In the genomic region with DNA sequence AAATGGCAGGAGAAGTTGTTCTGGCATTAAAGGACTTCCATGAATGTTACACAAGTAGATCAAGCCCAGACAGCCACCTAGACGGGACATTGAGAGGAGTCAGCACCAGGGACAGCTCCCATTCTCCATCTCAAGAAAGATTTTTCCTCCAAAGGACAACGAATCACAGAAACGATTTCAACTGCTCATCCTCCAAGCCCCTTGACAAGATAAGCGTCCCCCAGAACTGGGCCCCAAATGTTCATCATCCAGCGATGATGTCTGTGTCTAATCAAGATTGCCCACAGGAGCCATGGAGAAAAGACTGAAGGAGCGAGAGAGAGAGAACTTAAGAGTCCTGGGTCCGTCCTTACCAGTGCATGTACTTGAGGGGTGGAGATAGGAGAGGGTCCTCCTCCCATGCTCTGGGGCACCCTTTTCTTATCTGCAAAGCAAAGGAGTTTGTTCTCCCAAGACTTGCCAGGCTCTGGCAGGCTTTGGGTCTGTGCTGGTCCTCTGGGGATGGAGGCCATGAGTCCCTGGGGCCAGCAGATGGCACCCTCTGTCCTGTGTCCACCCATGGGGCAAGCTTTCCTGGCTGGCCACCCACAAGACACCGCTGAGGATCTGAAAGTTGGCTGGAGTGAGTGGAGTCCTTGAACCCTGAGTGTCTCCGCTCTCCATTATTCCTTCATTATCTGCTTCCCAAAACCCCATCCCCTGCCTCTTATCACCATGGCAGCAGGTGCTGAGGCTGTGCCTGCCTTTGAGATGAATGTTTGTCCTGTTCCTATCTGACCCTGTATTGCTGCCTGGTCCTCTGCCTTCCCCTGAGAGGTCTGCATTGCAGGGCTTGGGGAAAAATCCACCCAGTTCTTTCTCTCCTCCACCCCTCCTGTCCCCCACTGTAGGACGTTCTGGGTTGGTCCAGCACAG, we compare ENCODE assay signal across 8 cellular contexts.
A peak's percentile ranks its signal among the peaks of the same experiment; 100 is the strongest.
DNase-seq lines count a peak whose midpoint lies in the region; ATAC-seq and TF ChIP-seq lines count a peak whose summit lies in the region.

No MANE protein-coding gene starts in this region.

- H3K9ac ChIP-seq in Karpas-422 (ENCODE audit: low read length) (no peak overlapping the region), neural cell (ENCODE audit: low read length) (no peak overlapping the region)

- H3K4me2 ChIP-seq in Karpas-422 (ENCODE audit: low read depth, low read length, poor library complexity, severe bottlenecking) (no peak overlapping the region), neural cell (ENCODE audit: low read length) (no peak overlapping the region)

- no peaks in the 10 kb centered on the region for H3F3A ChIP-seq in neural cell (ENCODE audit: insufficient read depth, low read length, poor library complexity, severe bottlenecking)

- DNase-seq in DMS53 (lab: John Stamatoyannopoulos, UW) (peak; percentile 53), DMS53 treated with DMSO at 0.1 percent for 48 hours (lab: John Stamatoyannopoulos, UW; ENCODE audit: unreplicated experiment) (no peak), Karpas-422 (peak; percentile 74)

- no peaks in the 10 kb centered on the region for H3K27me3 ChIP-seq in Karpas-422 (ENCODE audit: low read length)
- H3K27me3 ChIP-seq in neural cell (ENCODE audit: insufficient read depth, low read depth, low read length), result peaks cover 16% of the 10 kb centered on the region

- peak; percentile 56 for TF ChIP-seq RAD21 in neural cell (conservative IDR thresholded peaks at IDR 0.05)

- H2AFZ ChIP-seq in Karpas-422 (ENCODE audit: low read length) (no peak overlapping the region), neural cell (ENCODE audit: low read depth, low read length) (no peak overlapping the region)

- H3K9me2 ChIP-seq in Karpas-422 (replicated peaks; ENCODE audit: insufficient read depth, low read length) (no peaks in the 10 kb centered on the region), neural cell (ENCODE audit: insufficient read depth, low read length) (no peaks in the 10 kb centered on the region)

- ATAC-seq in GM18867 (IDR thresholded peaks at IDR 0.05; ENCODE audit: unreplicated experiment), result no peak
- ATAC-seq in GM18519 (IDR thresholded peaks at IDR 0.05; ENCODE audit: low FRiP score, unreplicated experiment), result no peak
- ATAC-seq in HG03175 (IDR thresholded peaks at IDR 0.05; ENCODE audit: unreplicated experiment), result no peak

- peak; percentile 49 to 60 for TF ChIP-seq CTCF in brain (conservative IDR thresholded peaks at IDR 0.05)
- peak; percentile 48 for TF ChIP-seq CTCF in neural cell (IDR thresholded peaks at IDR 0.05; ENCODE audit: poor library complexity, severe bottlenecking)

- no peaks in the 10 kb centered on the region for H3K4me1 ChIP-seq in Karpas-422 (ENCODE audit: low read length)

- H3K27me3 Mint-ChIP-seq in brain, result peaks cover 24% of the 10 kb centered on the region

- peaks cover 0 to 5% (median 0%) of the 10 kb centered on the region in 5 experiments for H3K9me3 Mint-ChIP-seq in brain

- H3K36me3 ChIP-seq in Karpas-422 (ENCODE audit: insufficient read depth, low read length), result no peaks in the 10 kb centered on the region
- no peaks in the 10 kb centered on the region for H3K36me3 ChIP-seq in neural cell (ENCODE audit: insufficient read depth, low read length)

- peaks cover 21% of the 10 kb centered on the region for H3K4me1 Mint-ChIP-seq in brain

- H3K79me2 ChIP-seq in Karpas-422 (ENCODE audit: low read length) (no peaks in the 10 kb centered on the region), neural cell (replicated peaks; ENCODE audit: insufficient read depth, low read length) (no peaks in the 10 kb centered on the region)

- H3K27ac Mint-ChIP-seq in brain, result peak overlapping the region in 2 of 5 experiments; percentile 11 to 81

- no peak for TF ChIP-seq EP300 in neural cell (conservative IDR thresholded peaks at IDR 0.05; ENCODE audit: poor library complexity, severe bottlenecking)

- no peak overlapping the region for H3K4me3 ChIP-seq in Karpas-422 (ENCODE audit: low read length)
- no peak overlapping the region for H3K4me3 ChIP-seq in neural cell (ENCODE audit: low read length)

- H3K27ac ChIP-seq in Karpas-422 (ENCODE audit: low read length), result no peak overlapping the region
- no peak overlapping the region for H3K27ac ChIP-seq in neural cell (ENCODE audit: low read length)

- H3K36me3 Mint-ChIP-seq in brain, result no peaks in the 10 kb centered on the region

- H3K9me3 ChIP-seq in Karpas-422 (ENCODE audit: low read length) (no peaks in the 10 kb centered on the region), neural cell (ENCODE audit: low read length) (no peaks in the 10 kb centered on the region)

- no peak overlapping the region for H3K4me3 Mint-ChIP-seq in brain

- H4K20me1 ChIP-seq in Karpas-422 (ENCODE audit: insufficient read depth, low read depth, low read length) (no peaks in the 10 kb centered on the region), neural cell (ENCODE audit: insufficient read depth) (no peaks in the 10 kb centered on the region)

TF ChIP-seq in neural cell, 6 proteins besides CTCF, POLR2A, EP300 and RAD21:
- peak; percentile 63 for TF ChIP-seq SMC3 (conservative IDR thresholded peaks at IDR 0.05; ENCODE audit: poor library complexity)
- TF ChIP-seq TAF1 (IDR thresholded peaks at IDR 0.05; ENCODE audit: low read depth), result no peak
TF ChIP-seq in neural cell: peak in this region for 1.
